In genomic region chr10:59865101-59865500, GRCh38 we compare ENCODE assay signal across 8 cellular contexts. TPM values are rescaled to one million over a fixed set of nuclear protein-coding genes. Genes with fewer than 3 reads are reported as not detected.
DNase-seq lines count a peak whose midpoint lies in the region; ATAC-seq and TF ChIP-seq lines count a peak whose summit lies in the region.

No MANE protein-coding gene starts in this region.

- peak overlapping the region; percentile 76 for H3K4me2 ChIP-seq in Loucy (ENCODE audit: low read depth, low read length, poor library complexity, severe bottlenecking)

- peaks cover 19% of the 10 kb centered on the region for H3K36me3 Mint-ChIP-seq in activated CD4-positive, alpha-beta T cell treated with anti-CD3 and anti-CD28 coated beads, Interleukin-2, amount 10 ng/mL, durations not matched to agents 24 days and 14 days (ENCODE audit: low read depth)

- H3K27ac ChIP-seq in breast epithelium: peak overlapping the region; percentile 54 to 64

- no peaks in the 10 kb centered on the region for H3K36me3 ChIP-seq in Loucy (ENCODE audit: insufficient read depth, low read length)
- H3K36me3 ChIP-seq in breast epithelium: no peaks in the 10 kb centered on the region

- H3K4me3 ChIP-seq in Loucy (ENCODE audit: low read length, poor library complexity, severe bottlenecking) (peak overlapping the region; percentile 59), breast epithelium (no peak overlapping the region)

- H2AFZ ChIP-seq in Loucy (ENCODE audit: low read length): no peak overlapping the region

- no peak overlapping the region for H3K4me3 Mint-ChIP-seq in activated CD4-positive, alpha-beta T cell treated with anti-CD3 and anti-CD28 coated beads, Interleukin-2, amount 10 ng/mL, durations not matched to agents 24 days and 14 days

- peak overlapping the region; percentile 27 for H3K27ac Mint-ChIP-seq in activated CD4-positive, alpha-beta T cell treated with anti-CD3 and anti-CD28 coated beads, Interleukin-2, amount 10 ng/mL, durations not matched to agents 24 days and 14 days

- no peaks in the 10 kb centered on the region for H3K9me3 Mint-ChIP-seq in activated CD4-positive, alpha-beta T cell treated with anti-CD3 and anti-CD28 coated beads, Interleukin-2, amount 10 ng/mL, durations not matched to agents 24 days and 14 days

- H3K27me3 ChIP-seq in Loucy (ENCODE audit: insufficient read depth, low read length, poor library complexity, severe bottlenecking): no peaks in the 10 kb centered on the region
- no peaks in the 10 kb centered on the region for H3K27me3 ChIP-seq in breast epithelium

- H3K4me1 ChIP-seq in Loucy (ENCODE audit: insufficient read depth, low read length, poor library complexity, severe bottlenecking) (peaks cover 13% of the 10 kb centered on the region), breast epithelium (peaks cover 0 to 9% of the 10 kb centered on the region in 2 donors)

- H3K79me2 ChIP-seq in Loucy (ENCODE audit: insufficient read depth, low read length): peaks cover 83% of the 10 kb centered on the region

- no peaks in the 10 kb centered on the region for H3K27me3 Mint-ChIP-seq in activated CD4-positive, alpha-beta T cell treated with anti-CD3 and anti-CD28 coated beads, Interleukin-2, amount 10 ng/mL, durations not matched to agents 24 days and 14 days

- no peaks in the 10 kb centered on the region for H3K9me2 ChIP-seq in Loucy (replicated peaks; ENCODE audit: low read depth, low read length)

- H3K9me3 ChIP-seq in Loucy (ENCODE audit: insufficient read depth, low read depth, low read length) (0 out of 2 replicates have a peak, but pooled peaks cover 5% of the 10 kb centered on the region), breast epithelium (peaks cover 0 to under 1% of the 10 kb centered on the region in 2 donors)

- H3K4me1 Mint-ChIP-seq in activated CD4-positive, alpha-beta T cell treated with anti-CD3 and anti-CD28 coated beads, Interleukin-2, amount 10 ng/mL, durations not matched to agents 24 days and 14 days: peaks cover 40% of the 10 kb centered on the region

- 0 out of 2 replicates have a peak, but pooled peaks cover 2% of the 10 kb centered on the region for H3F3A ChIP-seq in Loucy (ENCODE audit: low read depth)

- peak; percentile 72 for DNase-seq in activated CD4-positive, alpha-beta T cell treated with anti-CD3 and anti-CD28 coated beads, Interleukin-2, amount 10 ng/mL, durations not matched to agents 24 days and 14 days
- no peak for DNase-seq in activated CD4-positive, alpha-beta T cell treated with anti-CD3 and anti-CD28 coated beads, Interleukin-2, amount 50 U/mL, for 48 hours
- DNase-seq in breast epithelium (ENCODE audit: low spot score in 2 of 2) (peak in 1 of 2 donors; percentile 41), lung microvascular endothelial cell (ENCODE audit: low read depth in 2 of 2) (peak; percentile 11 to 24), DMS114 treated with DMSO at 0.1 percent for 48 hours (lab: John Stamatoyannopoulos, UW; ENCODE audit: unreplicated experiment) (no peak), H4 (ENCODE audit: low spot score) (no peak)

- peak overlapping the region; percentile 20 for H3K9ac ChIP-seq in Loucy (ENCODE audit: low read depth, low read length, poor library complexity, severe bottlenecking)

- TF ChIP-seq CTCF in Loucy (conservative IDR thresholded peaks at IDR 0.05; ENCODE audit: low read length): peak; percentile 70
- peak in 1 of 3 donors; percentile 21 for TF ChIP-seq CTCF in breast epithelium (IDR thresholded peaks at IDR 0.05)

- ATAC-seq in GM21737 (IDR thresholded peaks at IDR 0.05; ENCODE audit: unreplicated experiment): peak; percentile 68

- intact Hi-C loops in activated CD4-positive, alpha-beta T cell treated with anti-CD3 and anti-CD28 coated beads, Interleukin-2, amount 10 ng/mL, durations not matched to agents 24 days and 14 days (cut with micrococcal nuclease): loop anchor here (1.0 to 2.0 kb wide), 2 partner anchors 16 to 42 kb away; no protein-coding TSS in a partner anchor
- intact Hi-C loops in breast epithelium (cut with DNase I; ENCODE audit: low total_unique reads): no loop called here

- H4K20me1 ChIP-seq in Loucy (ENCODE audit: insufficient read depth, low read length, poor library complexity, severe bottlenecking): peaks cover 26% of the 10 kb centered on the region

- TF ChIP-seq POLR2A in breast epithelium (IDR thresholded peaks at IDR 0.05): no peak

RNA-seq across cellular contexts. Expression of gene CCDC6, which starts 41.3 kb away (rescaled TPM):
- 83.2 and 85.1 TPM in 2 replicates for total RNA-seq in activated CD4-positive, alpha-beta T cell treated with anti-CD3 and anti-CD28 coated beads, Interleukin-2, amount 10 ng/mL, durations not matched to agents 24 days and 14 days
- 10 to 100 TPM; 31.4 to 85.6 (median 44.9) TPM for total RNA-seq in breast epithelium
- 12.7 and 14.6 TPM in 2 replicates for total RNA-seq in lung microvascular endothelial cell
- 13.3 and 14.5 TPM in 2 replicates for total RNA-seq in H4 (2014; rRNA removed; shearing (Covaris generic))

Comparison
In these comparisons a context has a peak if more than half of its experiments do, and no peak if none do; other contexts are left out.
1. DNase-seq: peak in activated CD4-positive, alpha-beta T cell treated with anti-CD3 and anti-CD28 coated beads, Interleukin-2, amount 10 ng/mL, durations not matched to agents 24 days and 14 days (single experiment) and lung microvascular endothelial cell (2 of 2); none in activated CD4-positive, alpha-beta T cell treated with anti-CD3 and anti-CD28 coated beads, Interleukin-2, amount 50 U/mL, for 48 hours (0 of 2), DMS114 treated with DMSO at 0.1 percent for 48 hours (single experiment) and H4 (single experiment).